In genomic region chr10:82759050-82759449, GRCh38 we compare ENCODE assay signal across 27 cellular contexts.
DNase-seq lines count a peak whose midpoint lies in the region; ATAC-seq and TF ChIP-seq lines count a peak whose summit lies in the region.
"Had no signal": no experiment of that assay in that cellular context is flagged by ENCODE, and none has a peak within 500 bp of the region (broad histone marks: within the 10 kb centered on the region; RNA-seq: fewer than 3 reads in every experiment).

No MANE protein-coding gene starts in this region.

- H3K4me3 Mint-ChIP-seq in GM23338, result no peak overlapping the region
- no peak overlapping the region for H3K4me3 Mint-ChIP-seq in H9
- H3K4me3 Mint-ChIP-seq in activated CD8-positive, alpha-beta memory T cell treated with anti-CD3 and anti-CD28 coated beads, Interleukin-2, amount 10 ng/mL, durations not matched to agents 7 days and 5 days, result no peak overlapping the region
- H3K4me3 Mint-ChIP-seq in CD4-positive, alpha-beta T cell, result no peak overlapping the region
- H3K4me3 Mint-ChIP-seq: CD8-positive, alpha-beta memory T cell had no signal

- H3K4me1 ChIP-seq in GM23338 (ENCODE audit: insufficient read depth), result peaks cover 16% of the 10 kb centered on the region
- peaks cover 2% of the 10 kb centered on the region; the same call in 1 of the 2 replicates for H3K4me1 ChIP-seq in H9 (ENCODE audit: insufficient read depth, low read length)
- H3K4me1 ChIP-seq in OCI-LY1 (ENCODE audit: insufficient read depth, low read length, severe bottlenecking), result peaks cover 50% of the 10 kb centered on the region
- H3K4me1 ChIP-seq: SJSA1 had no signal

- no peak overlapping the region for H4K8ac ChIP-seq in H9 (replicated peaks; ENCODE audit: insufficient read length, low read depth, low read length)

- H3K14ac ChIP-seq in H9 (ENCODE audit: insufficient read depth, low read length), result no peak overlapping the region

- no peak overlapping the region for H3K56ac ChIP-seq in H9 (ENCODE audit: insufficient read length, low read depth, low read length)

- H3K9me3 ChIP-seq in H9 (ENCODE audit: control insufficient read depth, low read depth, low read length) (no peaks in the 10 kb centered on the region), OCI-LY1 (ENCODE audit: low read length) (0 out of 2 replicates have a peak, but pooled peaks cover 3% of the 10 kb centered on the region)
- H3K9me3 ChIP-seq in CD4-positive, alpha-beta T cell (ENCODE audit: control insufficient read depth, low read length), result no peaks in the 10 kb centered on the region
- H3K9me3 ChIP-seq: SJSA1 had no signal

- H3K27me3 ChIP-seq in GM23338 (ENCODE audit: insufficient read depth) (no peaks in the 10 kb centered on the region), H9 (ENCODE audit: insufficient read depth, low read length) (no peaks in the 10 kb centered on the region), OCI-LY1 (ENCODE audit: insufficient read depth, low read length) (no peaks in the 10 kb centered on the region)
- H3K27me3 ChIP-seq in CD4-positive, alpha-beta T cell (ENCODE audit: control insufficient read depth, insufficient read depth, low read length), result no peaks in the 10 kb centered on the region
- H3K27me3 ChIP-seq: SJSA1 had no signal

- no peak overlapping the region for H2BK5ac ChIP-seq in H9 (ENCODE audit: insufficient read length, low read length)

- no peak overlapping the region for H4K91ac ChIP-seq in H9 (ENCODE audit: insufficient read length, low read depth, low read length)

- H3K4me1 Mint-ChIP-seq in GM23338 (peaks cover 36% of the 10 kb centered on the region), H9 (peaks cover 41 to 46% of the 10 kb centered on the region in 2 experiments)
- H3K4me1 Mint-ChIP-seq in activated CD8-positive, alpha-beta memory T cell treated with anti-CD3 and anti-CD28 coated beads, Interleukin-2, amount 10 ng/mL, durations not matched to agents 7 days and 5 days, result no peaks in the 10 kb centered on the region
- no peaks in the 10 kb centered on the region for H3K4me1 Mint-ChIP-seq in CD4-positive, alpha-beta T cell (ENCODE audit: low read depth)
- H3K4me1 Mint-ChIP-seq: CD8-positive, alpha-beta memory T cell had no signal

- no peaks in the 10 kb centered on the region for H3K79me2 ChIP-seq in GM23338 (replicated peaks; ENCODE audit: insufficient read depth)
- no peaks in the 10 kb centered on the region for H3K79me2 ChIP-seq in H9 (ENCODE audit: insufficient read depth, low read length)
- H3K79me2 ChIP-seq in OCI-LY1 (ENCODE audit: insufficient read depth, low read length), result 0 out of 2 replicates have a peak, but pooled peaks cover 7% of the 10 kb centered on the region

- H3K27ac Mint-ChIP-seq in GM23338, result peak overlapping the region; percentile 51; the same call in 1 of the 2 replicates
- H3K27ac Mint-ChIP-seq in H9, result peak overlapping the region; percentile 49 to 89 (median 83)
- no peak overlapping the region for H3K27ac Mint-ChIP-seq in activated CD8-positive, alpha-beta memory T cell treated with anti-CD3 and anti-CD28 coated beads, Interleukin-2, amount 10 ng/mL, durations not matched to agents 7 days and 5 days
- H3K27ac Mint-ChIP-seq in CD4-positive, alpha-beta T cell, result no peak overlapping the region
- H3K27ac Mint-ChIP-seq: CD8-positive, alpha-beta memory T cell had no signal

- no peak overlapping the region for H3T11ph ChIP-seq in H9 (ENCODE audit: low read length)

- H3K27me3 Mint-ChIP-seq in GM23338 (ENCODE audit: insufficient read depth, low read depth, poor library complexity) (no peaks in the 10 kb centered on the region), H9 (ENCODE audit: low read depth) (no peaks in the 10 kb centered on the region)
- H3K27me3 Mint-ChIP-seq in activated CD8-positive, alpha-beta memory T cell treated with anti-CD3 and anti-CD28 coated beads, Interleukin-2, amount 10 ng/mL, durations not matched to agents 7 days and 5 days, result no peaks in the 10 kb centered on the region
- no peaks in the 10 kb centered on the region for H3K27me3 Mint-ChIP-seq in CD4-positive, alpha-beta T cell
- H3K27me3 Mint-ChIP-seq: CD8-positive, alpha-beta memory T cell had no signal

- TF ChIP-seq CTCF in GM23338 (conservative IDR thresholded peaks at IDR 0.05; ENCODE audit: low read depth in 2 of 2) (no peak), H9 (conservative IDR thresholded peaks at IDR 0.05) (no peak), OCI-LY1 (IDR thresholded peaks at IDR 0.05; ENCODE audit: low read length) (no peak)
- no peak for TF ChIP-seq CTCF in CD4-positive, alpha-beta T cell (IDR thresholded peaks at IDR 0.05)

- H3K4me2 ChIP-seq in GM23338 (no peak overlapping the region), H9 (ENCODE audit: insufficient read depth, insufficient read length, low read length) (no peak overlapping the region), OCI-LY1 (ENCODE audit: low read length) (no peak overlapping the region)

- WGBS in H9 (ENCODE audit: extremely low coverage, insufficient read length, low lambda C conversion rate), result no CpG with 5 or more reads among the region's 1 CpG

- no peak overlapping the region for H4K5ac ChIP-seq in H9 (ENCODE audit: insufficient read length, low read depth, low read length)

- H3K27ac ChIP-seq in GM23338 (ENCODE audit: low read depth), result peak overlapping the region; percentile 75
- no peak overlapping the region for H3K27ac ChIP-seq in H9 (ENCODE audit: insufficient read length, low read depth, low read length)
- H3K27ac ChIP-seq in OCI-LY1 (ENCODE audit: low read depth, low read length, poor library complexity, severe bottlenecking), result peak overlapping the region; percentile 45
- no peak overlapping the region for H3K27ac ChIP-seq in CD4-positive, alpha-beta T cell (ENCODE audit: low read depth, low read length)
- H3K27ac ChIP-seq: SJSA1 had no signal

- H3K23ac ChIP-seq in H9 (ENCODE audit: insufficient read length, low read depth, low read length), result no peak overlapping the region

- H3K36me3 ChIP-seq in GM23338 (ENCODE audit: insufficient read depth), result no peaks in the 10 kb centered on the region
- H3K36me3 ChIP-seq in OCI-LY1 (ENCODE audit: insufficient read depth, low read length), result peaks cover 20% of the 10 kb centered on the region
- H3K36me3 ChIP-seq: SJSA1 had no signal

- DNase-seq in GM23338 (ENCODE audit: low spot score), result no peak
- no peak for DNase-seq in H9
- peak; percentile 40 for DNase-seq in left kidney (ENCODE audit: low read depth, low spot score)
- DNase-seq in activated CD8-positive, alpha-beta memory T cell treated with anti-CD3 and anti-CD28 coated beads, Interleukin-2, amount 10 ng/mL, durations not matched to agents 7 days and 5 days, result no peak
- no peak for DNase-seq in CD4-positive, alpha-beta T cell
- DNase-seq in middle frontal gyrus (ENCODE audit: extremely low spot score, low spot score), result no peak
- DNase-seq: C1 segment of cervical spinal cord; CD8-positive, alpha-beta memory T cell; DMS 273 treated with DMSO at 0.1 percent for 48 hours; DMS79; EL; GDM1; GOT3; Kasumi-1; NCI-H1105 treated with DMSO at 0.1 percent for 48 hours; NCI-H1694; NCI-H2029 treated with DMSO at 0.1 percent for 48 hours; NCI-H510A; NCI-H774; Right ventricle myocardium superior; RPMI8226; T-helper 2 cell had no signal

- POLR2A ChIA-PET in CD4-positive, alpha-beta T cell (lab: Charles Lee), result no interaction called here

- H3F3A ChIP-seq in GM23338 (replicated peaks; ENCODE audit: low read depth) (no peaks in the 10 kb centered on the region), OCI-LY1 (ENCODE audit: insufficient read depth, low read length) (no peaks in the 10 kb centered on the region)

- H4K20me1 ChIP-seq in GM23338 (replicated peaks; ENCODE audit: insufficient read depth) (no peaks in the 10 kb centered on the region), H9 (ENCODE audit: control insufficient read depth, insufficient read depth, insufficient read length) (no peaks in the 10 kb centered on the region), OCI-LY1 (ENCODE audit: insufficient read depth, low read length) (no peaks in the 10 kb centered on the region)

- no peak overlapping the region for H3K4ac ChIP-seq in H9 (ENCODE audit: low read depth, low read length)

- H3K9me3 Mint-ChIP-seq in GM23338, result no peaks in the 10 kb centered on the region; the same call in 2 of the 3 replicates
- H3K9me3 Mint-ChIP-seq in H9, result peaks cover 0 to 3% of the 10 kb centered on the region in 2 experiments; a peak in 1 of 5 replicates
- H3K9me3 Mint-ChIP-seq in activated CD8-positive, alpha-beta memory T cell treated with anti-CD3 and anti-CD28 coated beads, Interleukin-2, amount 10 ng/mL, durations not matched to agents 7 days and 5 days (ENCODE audit: low read depth), result peaks cover 7% of the 10 kb centered on the region
- peaks cover 7% of the 10 kb centered on the region for H3K9me3 Mint-ChIP-seq in CD4-positive, alpha-beta T cell

- H3K18ac ChIP-seq in H9 (ENCODE audit: insufficient read length, low read depth, low read length), result no peak overlapping the region

- no peak overlapping the region for H2AK5ac ChIP-seq in H9 (ENCODE audit: insufficient read length, low read length)

- H3K9ac ChIP-seq in H9 (ENCODE audit: extremely low read depth, insufficient read length, low read length), result no peak overlapping the region
- no peak overlapping the region for H3K9ac ChIP-seq in OCI-LY1 (ENCODE audit: low read length)

- no peaks in the 10 kb centered on the region for H3K23me2 ChIP-seq in H9 (ENCODE audit: insufficient read length, low read depth, low read length, poor library complexity, severe bottlenecking)

- no peak overlapping the region for H2BK120ac ChIP-seq in H9 (ENCODE audit: low read depth, low read length, poor library complexity, severe bottlenecking)

- no peaks in the 10 kb centered on the region for H3K79me1 ChIP-seq in H9 (ENCODE audit: insufficient read depth, low read depth, low read length, poor library complexity, severe bottlenecking)

- H3K36me3 Mint-ChIP-seq in GM23338 (ENCODE audit: low read depth) (peaks cover 5% of the 10 kb centered on the region; the same call in 1 of the 3 replicates), H9 (ENCODE audit: insufficient read depth in 1 of 3, low read depth in 3 of 3) (peaks cover 2 to 8% (median 2%) of the 10 kb centered on the region in 3 experiments; a peak in 3 of 7 replicates)
- no peaks in the 10 kb centered on the region for H3K36me3 Mint-ChIP-seq in activated CD8-positive, alpha-beta memory T cell treated with anti-CD3 and anti-CD28 coated beads, Interleukin-2, amount 10 ng/mL, durations not matched to agents 7 days and 5 days
- no peaks in the 10 kb centered on the region for H3K36me3 Mint-ChIP-seq in CD4-positive, alpha-beta T cell (ENCODE audit: low read depth)
- H3K36me3 Mint-ChIP-seq: CD8-positive, alpha-beta memory T cell had no signal

- no peaks in the 10 kb centered on the region for H3K9me2 ChIP-seq in GM23338 (ENCODE audit: insufficient read depth)
- H3K9me2 ChIP-seq in OCI-LY1 (ENCODE audit: low read depth, low read length), result no peaks in the 10 kb centered on the region

- no peak overlapping the region for H2BK15ac ChIP-seq in H9 (ENCODE audit: low read depth, low read length)

- no peak overlapping the region for H2BK12ac ChIP-seq in H9 (ENCODE audit: insufficient read length, low read depth, low read length)

- H2AFZ ChIP-seq in GM23338, result no peak overlapping the region
- no peak overlapping the region for H2AFZ ChIP-seq in H9 (ENCODE audit: low read length)
- no peak overlapping the region for H2AFZ ChIP-seq in OCI-LY1 (ENCODE audit: low read length)

- H3K4me3 ChIP-seq in GM23338, result no peak overlapping the region
- H3K4me3 ChIP-seq in OCI-LY1 (ENCODE audit: low read depth, low read length, poor library complexity, severe bottlenecking), result no peak overlapping the region
- H3K4me3 ChIP-seq: GM12878, K562, SJSA1 had no signal

- intact Hi-C loops in CD4-positive, alpha-beta T cell (cut with DNase I, micrococcal nuclease), result no loop called here

- H2BK20ac ChIP-seq in H9 (ENCODE audit: low read depth, low read length, poor library complexity, severe bottlenecking), result no peak overlapping the region

- peak; percentile 76 for ATAC-seq in GM23338
- ATAC-seq in activated CD8-positive, alpha-beta memory T cell treated with anti-CD3 and anti-CD28 coated beads, Interleukin-2, amount 10 ng/mL, durations not matched to agents 7 days and 5 days, result no peak
- ATAC-seq in CD4-positive, alpha-beta T cell (ENCODE audit: poor library complexity), result no peak
- ATAC-seq: GM12878, HCT116, K562 had no signal

- CTCF ChIA-PET in activated CD8-positive, alpha-beta memory T cell treated with anti-CD3 and anti-CD28 coated beads, Interleukin-2, amount 10 ng/mL, durations not matched to agents 7 days and 5 days (lab: Charles Lee), result no interaction called here
- CTCF ChIA-PET in CD4-positive, alpha-beta T cell (lab: Charles Lee), result no interaction called here

Comparison
In these comparisons a context has a peak if more than half of its experiments do, and no peak if none do; other contexts are left out.
1. H3K27ac ChIP-seq: peak in GM23338 (single experiment) and OCI-LY1 (single experiment); none in H9 (single experiment) and CD4-positive, alpha-beta T cell (single experiment).
2. H3K27ac Mint-ChIP-seq: peak in GM23338 (single experiment) and H9 (3 of 3); none in activated CD8-positive, alpha-beta memory T cell treated with anti-CD3 and anti-CD28 coated beads, Interleukin-2, amount 10 ng/mL, durations not matched to agents 7 days and 5 days (single experiment) and CD4-positive, alpha-beta T cell (single experiment).